ENCODE assay signal across 20 cellular contexts in genomic region chr9:37915911-37916470, GRCh38. TPM values are rescaled to one million over a fixed set of nuclear protein-coding genes. Genes with fewer than 3 reads are reported as not detected.
DNase-seq lines count a peak whose midpoint lies in the region; ATAC-seq and TF ChIP-seq lines count a peak whose summit lies in the region.
"Had no signal": no experiment of that assay in that cellular context is flagged by ENCODE, and none has a peak within 500 bp of the region (broad histone marks: within the 10 kb centered on the region; RNA-seq: fewer than 3 reads in every experiment).

No MANE protein-coding gene starts in this region.

- H3K4me2 ChIP-seq in trophoblast cell (ENCODE audit: low read length), result no peak overlapping the region

- peaks cover 2% of the 10 kb centered on the region for H3K79me1 ChIP-seq in trophoblast cell (ENCODE audit: low read length)

- H4K8ac ChIP-seq in trophoblast cell (ENCODE audit: low read depth, low read length), result no peak overlapping the region

- H3K18ac ChIP-seq in trophoblast cell (ENCODE audit: low read length), result peak overlapping the region; percentile 42

- H3K79me2 ChIP-seq in trophoblast cell (ENCODE audit: control insufficient read depth, insufficient read depth, low read length, poor library complexity), result no peaks in the 10 kb centered on the region

- TF ChIP-seq CTCF in heart right ventricle (IDR thresholded peaks at IDR 0.05) (no peak), upper lobe of left lung (IDR thresholded peaks at IDR 0.05) (no peak)

- peak; percentile 53 for DNase-seq in Right ventricle myocardium inferior (ENCODE audit: missing footprints)
- no peak for DNase-seq in left ventricle myocardium superior
- no peak for DNase-seq in heart right ventricle
- DNase-seq in trophoblast cell, result no peak
- no peak for DNase-seq in upper lobe of left lung
- DNase-seq in SKM-1 (lab: John Stamatoyannopoulos, UW; ENCODE audit: unreplicated experiment), result no peak
- no peak for DNase-seq in DMS114 treated with DMSO at 0.1 percent for 48 hours (lab: John Stamatoyannopoulos, UW; ENCODE audit: unreplicated experiment)
- DNase-seq: activated CD4-positive, CD25-positive, alpha-beta regulatory T cell; activated T-cell treated with anti-CD3 and anti-CD28 coated beads, Interleukin-2, amount 50 U/mL, for 4 hours; Caco-2; effector memory CD4-positive, alpha-beta T cell; NCI-H1436; NCI-H510A treated with DMSO at 0.1 percent for 48 hours; stimulated activated CD4-positive, alpha-beta T cell treated with anti-CD3 and anti-CD28 coated beads, Interleukin-1b, Interleukin-23, amount 100 ng/mL, for 48 hours; stimulated activated naive CD4-positive, alpha-beta T cell treated with Interleukin-2 at 50 U/mL for 16 hours; T1000 had no signal

- H3K23ac ChIP-seq in trophoblast cell (ENCODE audit: low read length), result no peak overlapping the region

- H3K27me3 ChIP-seq in heart right ventricle (no peaks in the 10 kb centered on the region), trophoblast cell (ENCODE audit: insufficient read depth, low read length) (no peaks in the 10 kb centered on the region), upper lobe of left lung (no peaks in the 10 kb centered on the region)
- H3K27me3 ChIP-seq: ascending aorta, vagina had no signal

- ATAC-seq in Right ventricle myocardium inferior (no peak), left ventricle myocardium superior (no peak), heart right ventricle (no peak), upper lobe of left lung (ENCODE audit: low FRiP score in 2 of 2) (no peak), GM18519 (IDR thresholded peaks at IDR 0.05; ENCODE audit: low FRiP score, unreplicated experiment) (no peak)
- ATAC-seq: activated T-cell treated with anti-CD3 and anti-CD28 coated beads, Interleukin-2, amount 50 U/mL, for 4 hours had no signal

- peak overlapping the region in 9 of 10 donors; percentile 48 to 86 (median 76) for H3K27ac ChIP-seq in heart right ventricle
- H3K27ac ChIP-seq in trophoblast cell (ENCODE audit: low read depth, low read length), result no peak overlapping the region
- H3K27ac ChIP-seq in upper lobe of left lung, result peak overlapping the region; percentile 35 to 83 (median 72)
- H3K27ac ChIP-seq: vagina had no signal

- H3K36me3 ChIP-seq in heart right ventricle, result peaks cover 0 to 18% (median 0%) of the 10 kb centered on the region in 9 donors
- H3K36me3 ChIP-seq in trophoblast cell (ENCODE audit: control insufficient read depth in 1 of 2, insufficient read depth in 2 of 2, low read length in 2 of 2), result peaks cover 47% of the 10 kb centered on the region in 2 experiments
- H3K36me3 ChIP-seq in upper lobe of left lung, result peaks cover 0 to 8% (median 2%) of the 10 kb centered on the region in 4 donors
- H3K36me3 ChIP-seq: vagina had no signal

- H2BK12ac ChIP-seq in trophoblast cell (ENCODE audit: low read length), result peak overlapping the region; percentile 50

- H3K9ac ChIP-seq in trophoblast cell (ENCODE audit: low read length), result no peak overlapping the region

- H2AFZ ChIP-seq in trophoblast cell (ENCODE audit: insufficient read depth, low read length, poor library complexity), result peak overlapping the region; percentile 21

- H3K4me1 ChIP-seq in heart right ventricle (peaks cover 4 to 53% (median 31%) of the 10 kb centered on the region in 9 donors), trophoblast cell (ENCODE audit: control insufficient read depth in 1 of 2, insufficient read depth in 2 of 2, low read length in 2 of 2) (no peaks in the 10 kb centered on the region), upper lobe of left lung (peaks cover 21 to 42% (median 31%) of the 10 kb centered on the region in 4 donors)
- H3K4me1 ChIP-seq: ascending aorta had no signal

- H3K4me3 ChIP-seq in heart right ventricle, result peak overlapping the region in 1 of 10 donors; percentile 18
- H3K4me3 ChIP-seq in trophoblast cell (ENCODE audit: low read depth, low read length), result no peak overlapping the region
- H3K4me3 ChIP-seq in upper lobe of left lung, result no peak overlapping the region
- H3K4me3 ChIP-seq: ascending aorta, lung, vagina had no signal

- H2AK5ac ChIP-seq in trophoblast cell (ENCODE audit: low read length), result peak overlapping the region; percentile 22

- H2BK5ac ChIP-seq in trophoblast cell (ENCODE audit: low read depth, low read length, poor library complexity), result no peak overlapping the region

- H4K12ac ChIP-seq in trophoblast cell (ENCODE audit: low read depth, low read length), result no peak overlapping the region

- no peak overlapping the region for H2BK120ac ChIP-seq in trophoblast cell (ENCODE audit: insufficient read depth, low read length, poor library complexity)

- H3K9me3 ChIP-seq in heart right ventricle (no peaks in the 10 kb centered on the region), trophoblast cell (ENCODE audit: insufficient read depth, low read depth, low read length) (no peaks in the 10 kb centered on the region), upper lobe of left lung (no peaks in the 10 kb centered on the region)
- H3K9me3 ChIP-seq: ascending aorta, Caco-2, vagina had no signal

- WGBS in heart right ventricle, 2 donors, result 75 to 82% methylated on average over 14 of the region's 14 CpGs
- WGBS in trophoblast cell (ENCODE audit: extremely low coverage, insufficient coverage, insufficient read length), result no CpG with 5 or more reads among the region's 14 CpGs
- WGBS in upper lobe of left lung, 2 donors, result 85 to 95% methylated on average over 3 to 14 of the region's 14 CpGs

- H4K91ac ChIP-seq in trophoblast cell (ENCODE audit: low read depth, low read length), result no peak overlapping the region

- TF ChIP-seq EP300 in upper lobe of left lung (IDR thresholded peaks at IDR 0.05), result no peak

- no peak overlapping the region for H3K4ac ChIP-seq in trophoblast cell (ENCODE audit: low read depth, low read length)

- intact Hi-C loops in Right ventricle myocardium inferior (cut with DNase I) (loop anchor here (2.0 to 10.0 kb wide), 4 partner anchors 71 to 479 kb away; partner anchors contain the start of genes ALDH1B1 and SHB), left ventricle myocardium superior (cut with micrococcal nuclease) (loop anchor here (5.0 to 10.0 kb wide), 2 partner anchors 59 to 246 kb away; no protein-coding TSS in a partner anchor), heart right ventricle (cut with DNase I) (loop anchor here in 8 of 10 donors (1.0 to 10.0 kb wide), 14 partner anchors 10 to 479 kb away; partner anchors contain the start of genes SHB (in 5 of the 8) and ALDH1B1 (in 1 of the 8))

- no peak for TF ChIP-seq POLR2A in upper lobe of left lung (IDR thresholded peaks at IDR 0.05)

- H3K14ac ChIP-seq in trophoblast cell (ENCODE audit: low read length), result no peak overlapping the region

RNA-seq across cellular contexts. Expression of gene SLC25A51, which starts 12.1 kb away (rescaled TPM):
- total RNA-seq in Right ventricle myocardium inferior (22.0 TPM), left ventricle myocardium superior (23.0 TPM), heart right ventricle (10 to 100 TPM; 16.3 to 26.5 (median 21.3) TPM), upper lobe of left lung (10 to 100 TPM; 19.4 to 51.4 (median 31.9) TPM)
- polyA plus RNA-seq in heart right ventricle, result 1 to 10 TPM; 7.0 to 9.5 TPM
- polyA plus RNA-seq in trophoblast cell (2013), result 12.2 and 12.4 TPM in 2 replicates
